ENCODE assay signal across 17 cellular contexts in the genomic region with DNA sequence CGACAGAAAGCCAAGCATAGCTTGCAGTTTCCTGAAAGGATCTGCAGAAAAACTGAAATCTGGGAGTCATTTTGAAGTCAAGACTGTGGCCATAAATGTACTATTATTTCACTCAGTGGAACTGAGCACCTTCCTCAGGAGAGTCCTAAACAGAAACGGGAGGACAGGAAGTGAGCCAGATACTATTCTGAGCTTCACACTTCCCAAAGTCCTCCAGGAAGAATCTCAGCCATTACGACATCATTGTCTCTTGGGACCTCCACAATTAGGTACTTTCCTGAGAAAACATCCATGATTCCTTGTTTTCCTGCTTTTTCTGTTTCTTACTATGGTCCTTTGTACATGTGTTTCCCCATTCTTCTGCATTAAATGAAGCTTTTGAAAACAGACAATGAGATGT.
"Had no signal": no experiment of that assay in that cellular context is flagged by ENCODE, and none has a peak within 500 bp of the region (broad histone marks: within the 10 kb centered on the region; RNA-seq: fewer than 3 reads in every experiment).

No MANE protein-coding gene starts in this region.

- H3K4me2 ChIP-seq: hepatocyte had no signal

- H3K36me3 ChIP-seq: neutrophil, transverse colon had no signal

- H3K4me1 ChIP-seq: transverse colon had no signal

- H3K4me3 Mint-ChIP-seq: brain; mesothelial cell of epicardium; naive B cell; stimulated activated naive B cell treated with anti-CD40 and anti-IgM and Interleukin-4, amounts not matched to agents 10 μg/mL and 1 μg/mL and 100 μg/mL, for 72 hours; T-helper 17 cell had no signal

- H3K79me2 ChIP-seq: hepatocyte had no signal

- H3K27me3 ChIP-seq: hepatocyte, neutrophil, transverse colon had no signal

- H2AFZ ChIP-seq: hepatocyte had no signal

- H3K27me3 Mint-ChIP-seq: brain; stimulated activated naive B cell treated with anti-CD40 and anti-IgM and Interleukin-4, amounts not matched to agents 10 μg/mL and 1 μg/mL and 100 μg/mL, for 72 hours; T-helper 17 cell had no signal

- ATAC-seq: activated naive CD4-positive, alpha-beta T cell treated with anti-CD3 and anti-CD28 coated beads, Interleukin-2, amount 50 U/mL, for 72 hours; stimulated activated naive B cell treated with anti-CD40 and anti-IgM and Interleukin-4, amounts not matched to agents 10 μg/mL and 1 μg/mL and 100 μg/mL, for 72 hours; T-helper 17 cell had no signal

- H3K4me3 ChIP-seq: dorsolateral prefrontal cortex, hepatocyte, transverse colon had no signal

- DNase-seq: activated CD4-positive, alpha-beta T cell treated with anti-CD3 and anti-CD28 coated beads, Interleukin-2, amount 50 U/mL, for 1 hour; activated CD4-positive, CD25-positive, alpha-beta regulatory T cell; amniotic stem cell; dorsolateral prefrontal cortex; kidney; naive B cell; right cardiac atrium; stimulated activated CD4-positive, alpha-beta T cell treated with anti-CD3 and anti-CD28 coated beads, Interleukin-2, amount 100 ng/mL, for 24 hours; stimulated activated naive B cell treated with anti-CD40 and anti-IgM and Interleukin-4, amounts not matched to agents 10 μg/mL and 1 μg/mL and 100 μg/mL, for 72 hours; substantia nigra; T-helper 17 cell; transverse colon had no signal

- H3K4me1 Mint-ChIP-seq: naive B cell, T-helper 17 cell had no signal

- H3K9me3 ChIP-seq: neutrophil, transverse colon had no signal

- H3K36me3 Mint-ChIP-seq: brain; stimulated activated naive B cell treated with anti-CD40 and anti-IgM and Interleukin-4, amounts not matched to agents 10 μg/mL and 1 μg/mL and 100 μg/mL, for 72 hours had no signal

- H3K27ac ChIP-seq: dorsolateral prefrontal cortex, hepatocyte, neutrophil, transverse colon had no signal
